21 cellular contexts compared by ENCODE assay signal in the genomic region with DNA sequence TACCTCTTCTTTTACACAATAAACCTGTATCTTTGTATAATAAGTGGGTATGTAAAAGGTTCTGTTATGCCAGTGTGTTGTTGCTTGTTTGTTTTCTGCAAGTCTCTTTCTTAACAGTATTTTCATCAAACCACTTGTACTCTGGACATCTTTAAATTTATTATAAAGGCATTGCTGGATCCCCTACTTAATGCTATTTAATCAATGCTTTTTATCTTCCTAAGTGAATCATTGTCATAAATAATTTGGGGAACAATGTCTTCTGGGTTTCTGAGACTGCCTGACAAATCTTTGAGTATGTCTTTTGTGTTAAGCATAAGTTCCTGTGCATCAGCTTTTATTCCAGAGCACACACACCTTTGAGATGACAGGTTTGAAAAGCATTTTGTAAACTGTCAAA.
"Had no signal": no experiment of that assay in that cellular context is flagged by ENCODE, and none has a peak within 500 bp of the region (broad histone marks: within the 10 kb centered on the region; RNA-seq: fewer than 3 reads in every experiment).

No MANE protein-coding gene starts in this region.

- H3K27me3 ChIP-seq: SJSA1 had no signal

- H3K4me2 ChIP-seq: KMS-11 had no signal

- H3K9ac ChIP-seq: KMS-11 had no signal

- H3K27ac ChIP-seq: KMS-11, SJSA1 had no signal

- ATAC-seq: HepG2 had no signal

- H3K4me3 ChIP-seq: SJSA1 had no signal

- DNase-seq: IMR-90, Kasumi-1, MM.1S, NCI-H1092 treated with DMSO at 0.1 percent for 48 hours, NCI-H1436, NCI-H187, NCI-H2029, NCI-H2081 treated with DMSO at 0.1 percent for 48 hours, NCI-H2171, NCI-H226, NCI-H446, NCI-H510A, NCI-H524 treated with DMSO at 0.1 percent for 48 hours, NCI-H69, NCI-H774, Right ventricle myocardium superior, RPMI8226, SIG-M5 had no signal

- H3K9me3 ChIP-seq: SJSA1 had no signal

- H3K4me1 ChIP-seq: SJSA1 had no signal
